ENCODE assay signal across 8 cellular contexts in genomic region chr17:182164-182751, GRCh38. TPM values are rescaled to one million over a fixed set of nuclear protein-coding genes. Genes with fewer than 3 reads are reported as not detected.
DNase-seq lines count a peak whose midpoint lies in the region; ATAC-seq and TF ChIP-seq lines count a peak whose summit lies in the region.
"Had no signal": no experiment of that assay in that cellular context is flagged by ENCODE, and none has a peak within 500 bp of the region (broad histone marks: within the 10 kb centered on the region; RNA-seq: fewer than 3 reads in every experiment).

No MANE protein-coding gene starts in this region.

- intact Hi-C loops in activated CD4-positive, alpha-beta memory T cell treated with anti-CD3 and anti-CD28 coated beads for 36 hours (cut with micrococcal nuclease) = no loop called here
- intact Hi-C loops in OCI-LY7 (cut with micrococcal nuclease; ENCODE audit: unreplicated experiment) = no loop called here

- TF ChIP-seq CTCF in OCI-LY7 (conservative IDR thresholded peaks at IDR 0.05; ENCODE audit: low read length) = no peak

- no peak overlapping the region for H3K27ac Mint-ChIP-seq in activated CD4-positive, alpha-beta memory T cell treated with anti-CD3 and anti-CD28 coated beads for 36 hours

- no peak overlapping the region for H3K27ac ChIP-seq in HUES6 (ENCODE audit: low read depth, low read length)
- no peak overlapping the region for H3K27ac ChIP-seq in rectal smooth muscle tissue (ENCODE audit: low read depth, low read length)
- no peak overlapping the region for H3K27ac ChIP-seq in OCI-LY7 (ENCODE audit: low read depth, low read length, poor library complexity, severe bottlenecking)

- POLR2A ChIA-PET in activated CD4-positive, alpha-beta memory T cell treated with anti-CD3 and anti-CD28 coated beads for 36 hours (lab: Charles Lee) = no interaction called here
- POLR2A ChIA-PET in OCI-LY7 (lab: Charles Lee) = no interaction called here

- H3K4me1 Mint-ChIP-seq in activated CD4-positive, alpha-beta memory T cell treated with anti-CD3 and anti-CD28 coated beads for 36 hours (ENCODE audit: low read depth) = peaks cover 6% of the 10 kb centered on the region

- no peaks in the 10 kb centered on the region for H4K20me1 ChIP-seq in OCI-LY7 (ENCODE audit: insufficient read depth, low read length)

- no peak for ATAC-seq in HG02938 (IDR thresholded peaks at IDR 0.05; ENCODE audit: unreplicated experiment)

- H3K9ac ChIP-seq in HUES6 (ENCODE audit: low read length) (peak overlapping the region; percentile 64), rectal smooth muscle tissue (ENCODE audit: low read length) (no peak overlapping the region)

- H3K4me1 ChIP-seq in HUES6 (ENCODE audit: control insufficient read depth, insufficient read depth, low read length) (peaks cover 16% of the 10 kb centered on the region), rectal smooth muscle tissue (ENCODE audit: control insufficient read depth, insufficient read depth, low read length) (no peaks in the 10 kb centered on the region), OCI-LY7 (ENCODE audit: insufficient read depth, low read length, poor library complexity, severe bottlenecking) (no peaks in the 10 kb centered on the region)

- peaks cover 81% of the 10 kb centered on the region for H3K27me3 ChIP-seq in HUES6 (ENCODE audit: control insufficient read depth, insufficient read depth, low read length)
- H3K27me3 ChIP-seq in rectal smooth muscle tissue (ENCODE audit: control insufficient read depth, insufficient read depth, low read length) = peaks cover 21% of the 10 kb centered on the region

- H3K36me3 ChIP-seq in HUES6 (ENCODE audit: control insufficient read depth, insufficient read depth, low read length) (no peaks in the 10 kb centered on the region), rectal smooth muscle tissue (ENCODE audit: control insufficient read depth, insufficient read depth, low read length) (no peaks in the 10 kb centered on the region), OCI-LY7 (ENCODE audit: insufficient read depth, low read length) (no peaks in the 10 kb centered on the region)

- H3K4me3 ChIP-seq in HUES6 (ENCODE audit: low read depth, low read length) = peak overlapping the region; percentile 61; the same call in 1 of the 2 replicates
- peak overlapping the region; percentile 27 for H3K4me3 ChIP-seq in rectal smooth muscle tissue (ENCODE audit: low read length)
- no peak overlapping the region for H3K4me3 ChIP-seq in OCI-LY7 (ENCODE audit: low read depth, low read length, poor library complexity, severe bottlenecking)

- H3K79me2 ChIP-seq in OCI-LY7 (ENCODE audit: insufficient read depth, low read depth, low read length) = no peaks in the 10 kb centered on the region

- no peaks in the 10 kb centered on the region for H3K9me2 ChIP-seq in OCI-LY7 (ENCODE audit: insufficient read depth, low read length)

- no peaks in the 10 kb centered on the region for H3K36me3 Mint-ChIP-seq in activated CD4-positive, alpha-beta memory T cell treated with anti-CD3 and anti-CD28 coated beads for 36 hours

- H3K9me3 Mint-ChIP-seq in activated CD4-positive, alpha-beta memory T cell treated with anti-CD3 and anti-CD28 coated beads for 36 hours = no peaks in the 10 kb centered on the region

- H3K27me3 Mint-ChIP-seq in activated CD4-positive, alpha-beta memory T cell treated with anti-CD3 and anti-CD28 coated beads for 36 hours = peaks cover 39% of the 10 kb centered on the region

- peak overlapping the region; percentile 23 for H3K4me3 Mint-ChIP-seq in activated CD4-positive, alpha-beta memory T cell treated with anti-CD3 and anti-CD28 coated beads for 36 hours

- DNase-seq in activated CD4-positive, alpha-beta memory T cell treated with anti-CD3 and anti-CD28 coated beads for 36 hours = no peak
- DNase-seq in iPS-NIHi11 (ENCODE audit: low spot score) (peak; percentile 48), midbrain (lab: John Stamatoyannopoulos, UW) (no peak), OCI-LY7 (ENCODE audit: low spot score) (no peak)
- DNase-seq: MV-4-11 had no signal

- H3K9me3 ChIP-seq in HUES6 (ENCODE audit: control insufficient read depth, insufficient read depth, low read depth, low read length) = no peaks in the 10 kb centered on the region
- H3K9me3 ChIP-seq in OCI-LY7 (ENCODE audit: low read length) = no peaks in the 10 kb centered on the region

- no peak overlapping the region for H3K4me2 ChIP-seq in OCI-LY7 (ENCODE audit: low read length)

- BruUV-seq in OCI-LY7 (replicated peaks; lab: Mats Ljungman, UMichigan) = no TSS peak

- H2AFZ ChIP-seq in OCI-LY7 (ENCODE audit: low read length) = no peak overlapping the region

- CTCF ChIA-PET in activated CD4-positive, alpha-beta memory T cell treated with anti-CD3 and anti-CD28 coated beads for 36 hours (lab: Charles Lee) = no interaction called here
- CTCF ChIA-PET in OCI-LY7 (lab: Charles Lee; ENCODE audit: unreplicated experiment) = no interaction called here

RNA-seq across cellular contexts. Expression of gene DOC2B, which starts 0.8 kb away (rescaled TPM):
- under 1 TPM; 0.02 to 0.12 TPM for total RNA-seq in activated CD4-positive, alpha-beta memory T cell treated with anti-CD3 and anti-CD28 coated beads for 36 hours
- not detected in 2 replicates for total RNA-seq in OCI-LY7 (2014; rRNA removed; shearing (Covaris generic))
- not detected in 2 replicates for total RNA-seq in OCI-LY7 (2022)

RNA-seq across cellular contexts. Expression of gene SCGB1C2, which starts 44.9 kb away (rescaled TPM):
- total RNA-seq in activated CD4-positive, alpha-beta memory T cell treated with anti-CD3 and anti-CD28 coated beads for 36 hours = not detected
- total RNA-seq in OCI-LY7 (2014; rRNA removed; shearing (Covaris generic)) = not detected in 2 replicates
- not detected in 2 replicates for total RNA-seq in OCI-LY7 (2022)
